ENCODE assay signal across 15 cellular contexts in the genomic region with DNA sequence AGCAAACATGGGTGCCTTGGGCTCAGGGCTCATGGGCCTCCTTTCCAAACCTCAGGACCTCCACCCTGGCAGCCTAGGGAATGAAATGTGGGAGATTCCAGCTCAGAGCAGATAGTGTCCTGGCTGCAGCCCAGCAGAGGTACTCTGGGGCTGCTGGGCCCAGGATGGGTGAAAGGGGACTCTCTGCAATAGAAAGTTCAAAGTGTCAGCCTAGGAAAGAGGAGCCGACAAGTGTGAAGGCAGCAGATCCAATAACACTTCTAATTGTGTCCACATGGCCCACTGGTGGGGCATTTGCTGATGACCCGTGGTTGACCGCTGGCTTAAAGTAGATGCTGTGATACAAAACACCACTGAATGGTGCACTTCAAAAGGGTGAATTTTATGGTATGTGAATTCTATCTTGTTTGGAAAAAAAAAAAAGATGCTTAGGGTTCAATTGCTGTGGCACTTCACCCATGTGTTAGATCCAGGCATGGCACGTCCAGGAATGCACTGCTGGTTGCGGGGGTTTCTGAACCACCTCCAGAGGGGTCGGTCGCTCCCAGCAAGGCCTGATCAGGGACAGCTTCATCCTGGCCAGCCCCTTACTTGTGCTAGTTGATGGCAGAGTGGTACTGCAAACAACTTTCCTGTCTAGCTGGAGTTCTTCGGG. TPM values are rescaled to one million over a fixed set of nuclear protein-coding genes. Genes with fewer than 3 reads are reported as not detected.
DNase-seq lines count a peak whose midpoint lies in the region; TF ChIP-seq lines count a peak whose summit lies in the region.
"Had no signal": no experiment of that assay in that cellular context is flagged by ENCODE, and none has a peak within 500 bp of the region (broad histone marks: within the 10 kb centered on the region; RNA-seq: fewer than 3 reads in every experiment).

No MANE protein-coding gene starts in this region.

- H3K36me3 ChIP-seq in liver (ENCODE audit: control insufficient read depth in 4 of 4, insufficient read depth in 3 of 4, low read depth in 1 of 4, low read length in 3 of 4), result peaks cover 0 to 19% (median 15%) of the 10 kb centered on the region in 4 donors
- peaks cover 23 to 46% (median 45%) of the 10 kb centered on the region in 4 donors for H3K36me3 ChIP-seq in stomach

- H3K4me1 ChIP-seq in liver (ENCODE audit: control insufficient read depth in 4 of 4, insufficient read depth in 4 of 4, low read length in 3 of 4), result peaks cover 15 to 51% (median 43%) of the 10 kb centered on the region in 4 donors
- H3K4me1 ChIP-seq in stomach, result peaks cover 72 to 90% (median 81%) of the 10 kb centered on the region in 4 donors

- no peak for TF ChIP-seq RAD21 in liver (IDR thresholded peaks at IDR 0.05)

- no peak overlapping the region for H3K4me3 ChIP-seq in liver (ENCODE audit: low read depth in 1 of 3, low read length in 3 of 3)
- H3K4me3 ChIP-seq in stomach, result no peak overlapping the region
- H3K4me3 ChIP-seq: BLaER1 had no signal

- no peak for TF ChIP-seq EP300 in stomach (IDR thresholded peaks at IDR 0.05)

- DNase-seq in GM04504 (ENCODE audit: low read depth) (peak; percentile 22), astrocyte of the hippocampus (ENCODE audit: low read depth, low spot score) (peak; percentile 22), stomach (no peak), head of caudate nucleus (no peak), germinal center (ENCODE audit: low spot score) (no peak), HCEC 1CT (no peak)
- no peak for DNase-seq in stimulated activated CD4-positive, alpha-beta T cell treated with anti-CD3 and anti-CD28 coated beads, Interleukin-15, amount 100 ng/mL, for 24 hours
- DNase-seq: activated T-cell treated with anti-CD3 and anti-CD28 coated beads, Interleukin-2, amount 50 U/mL, for 1 hour; naive B cell; NCI-H146; NCI-H748 treated with DMSO at 0.1 percent for 48 hours; SIG-M5 had no signal

- no peak overlapping the region for H3K9ac ChIP-seq in liver (ENCODE audit: low read depth in 1 of 2, low read length in 2 of 2)
- H3K9ac ChIP-seq: BLaER1 had no signal

- intact Hi-C loops in stomach (cut with DNase I; ENCODE audit: low total_unique reads), result no loop called here
- intact Hi-C loops in head of caudate nucleus (cut with DNase I), result no loop called here

- TF ChIP-seq CTCF in liver (IDR thresholded peaks at IDR 0.05; ENCODE audit: low read depth, low read length, missing input control) (no peak), stomach (IDR thresholded peaks at IDR 0.05) (no peak)

- H3K9me3 ChIP-seq in liver (ENCODE audit: control insufficient read depth in 4 of 4, low read length in 3 of 4), result no peaks in the 10 kb centered on the region
- H3K9me3 ChIP-seq in stomach, result no peaks in the 10 kb centered on the region
- H3K9me3 ChIP-seq: BLaER1 had no signal

- H3K27ac ChIP-seq in liver (ENCODE audit: low read depth in 1 of 2, low read length in 2 of 2) (peak overlapping the region in 1 of 2 donors; percentile 8), stomach (peak overlapping the region; percentile 73 to 100 (median 85))
- H3K27ac ChIP-seq: BLaER1 had no signal

- no peaks in the 10 kb centered on the region for H3K27me3 ChIP-seq in liver (ENCODE audit: control insufficient read depth in 4 of 4, insufficient read depth in 4 of 4, low read length in 3 of 4)
- H3K27me3 ChIP-seq in stomach, result no peaks in the 10 kb centered on the region
- H3K27me3 ChIP-seq: BLaER1 had no signal

- 33% methylated on average over 8 of the region's 8 CpGs for WGBS in liver
- 41 to 65% (median 44%) methylated on average over 8 of the region's 8 CpGs for WGBS in stomach, 5 donors

- no peak for TF ChIP-seq POLR2A in stomach (IDR thresholded peaks at IDR 0.05)

TF ChIP-seq in liver, 16 proteins besides CTCF, POLR2A, EP300 and RAD21:
- TF ChIP-seq RXRA (IDR thresholded peaks at IDR 0.05) (peak in 1 of 2 donors; percentile 48), HNF4A (conservative IDR thresholded peaks at IDR 0.05) (peak; percentile 33 to 41), EGR1 (IDR thresholded peaks at IDR 0.05; ENCODE audit: low read depth in 2 of 2) (no peak), SP1 (IDR thresholded peaks at IDR 0.05) (peak; percentile 31)

RNA-seq across cellular contexts. Expression of gene AMOTL2, which starts 20.9 kb away (rescaled TPM):
- 10 to 100 TPM in 1 of 2 donors, 1 to 10 TPM in 1; 5.0 to 16.7 TPM for total RNA-seq in liver
- 10 to 100 TPM in 1 of 2 donors, 1 to 10 TPM in 1; 4.2 to 13.8 TPM for polyA plus RNA-seq in liver
- total RNA-seq in stomach, result 100 to 1,000 TPM in 1 of 5 donors, 10 to 100 TPM in 4; 29.3 to 782 (median 54.9) TPM
- 10 to 100 TPM; 10.6 to 16.6 (median 13.8) TPM for polyA plus RNA-seq in stomach
- polyA plus RNA-seq: IgD-negative memory B cell had no signal

Comparison
In these comparisons a context has a peak if more than half of its experiments do, and no peak if none do; other contexts are left out.
1. DNase-seq: peak in GM04504 (single experiment) and astrocyte of the hippocampus (single experiment); none in stomach (single experiment), head of caudate nucleus (0 of 42), germinal center (single experiment), HCEC 1CT (single experiment) and stimulated activated CD4-positive, alpha-beta T cell treated with anti-CD3 and anti-CD28 coated beads, Interleukin-15, amount 100 ng/mL, for 24 hours (single experiment).